ENCODE assay signal across 18 cellular contexts in the genomic region with DNA sequence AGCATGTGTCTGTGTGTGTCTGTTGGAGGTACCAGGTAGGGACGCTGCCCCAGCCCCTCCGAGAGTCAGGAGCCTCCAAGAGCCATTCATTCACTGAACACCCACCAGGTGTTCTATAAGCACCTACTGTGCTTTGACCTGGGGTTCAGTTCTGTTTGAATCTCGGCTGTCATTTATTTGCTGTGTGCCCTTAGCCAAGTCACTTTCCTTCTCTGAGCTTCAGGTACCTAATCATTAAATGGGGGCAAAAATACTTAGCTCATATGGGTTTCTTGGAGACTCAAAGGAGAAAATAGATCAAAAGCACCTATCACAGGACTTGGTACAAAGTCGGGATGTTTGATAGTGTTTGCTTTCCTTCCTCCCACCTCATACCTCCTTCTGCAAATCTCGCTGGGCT. TPM values are rescaled to one million over a fixed set of nuclear protein-coding genes. Genes with fewer than 3 reads are reported as not detected.
"Had no signal": no experiment of that assay in that cellular context is flagged by ENCODE, and none has a peak within 500 bp of the region (broad histone marks: within the 10 kb centered on the region; RNA-seq: fewer than 3 reads in every experiment).

No MANE protein-coding gene starts in this region.

- H3K4me1 Mint-ChIP-seq: activated naive CD4-positive, alpha-beta T cell treated with anti-CD3 and anti-CD28 coated beads, Interleukin-2, amount 10 ng/mL, durations not matched to agents 7 days and 5 days had no signal

- H3K36me3 ChIP-seq: ascending aorta, lower lobe of right lung, ovary, thoracic aorta had no signal

- H3K4me3 Mint-ChIP-seq: activated CD4-positive, alpha-beta memory T cell treated with anti-CD3 and anti-CD28 coated beads for 36 hours; activated CD4-positive, alpha-beta T cell treated with anti-CD3 and anti-CD28 coated beads for 36 hours; activated naive CD4-positive, alpha-beta T cell treated with anti-CD3 and anti-CD28 coated beads, Interleukin-2, amount 10 ng/mL, durations not matched to agents 7 days and 5 days; activated T-cell treated with anti-CD3 and anti-CD28 coated beads, Interleukin-2, amount 50 U/mL, for 24 hours; mesothelial cell of epicardium; neural crest cell; stimulated activated effector memory CD8-positive, alpha-beta T cell treated with anti-CD3 and anti-CD28 coated beads, Interleukin-12 subunit alpha, Interleukin-12 subunit beta, amount 100 ng/mL, for 72 hours; T-helper 17 cell had no signal

- DNase-seq: activated CD4-positive, alpha-beta memory T cell treated with anti-CD3 and anti-CD28 coated beads for 36 hours; activated CD4-positive, alpha-beta T cell treated with anti-CD3 and anti-CD28 coated beads for 36 hours; activated naive CD4-positive, alpha-beta T cell treated with anti-CD3 and anti-CD28 coated beads, Interleukin-2, amount 10 ng/mL, durations not matched to agents 7 days and 5 days; activated T-cell treated with anti-CD3 and anti-CD28 coated beads, Interleukin-2, amount 50 U/mL, for 24 hours; left cardiac atrium; lower lobe of right lung; ovary; stimulated activated CD4-positive, alpha-beta T cell treated with anti-CD3 and anti-CD28 coated beads, Interleukin-12 subunit alpha, Interleukin-12 subunit beta, amount 100 ng/mL, for 4 hours; stimulated activated CD4-positive, alpha-beta T cell treated with anti-CD3 and anti-CD28 coated beads, Interleukin-2, amount 100 ng/mL, for 24 hours; T-helper 17 cell had no signal

- H3K27ac ChIP-seq: ascending aorta, dorsolateral prefrontal cortex, lower lobe of right lung, ovary, thoracic aorta had no signal

- H3K9me3 Mint-ChIP-seq: activated CD4-positive, alpha-beta memory T cell treated with anti-CD3 and anti-CD28 coated beads for 36 hours; activated naive CD4-positive, alpha-beta T cell treated with anti-CD3 and anti-CD28 coated beads, Interleukin-2, amount 10 ng/mL, durations not matched to agents 7 days and 5 days; activated T-cell treated with anti-CD3 and anti-CD28 coated beads, Interleukin-2, amount 50 U/mL, for 24 hours; mesothelial cell of epicardium; neural crest cell; stimulated activated effector memory CD8-positive, alpha-beta T cell treated with anti-CD3 and anti-CD28 coated beads, Interleukin-12 subunit alpha, Interleukin-12 subunit beta, amount 100 ng/mL, for 72 hours had no signal

- ATAC-seq: activated CD4-positive, alpha-beta T cell treated with anti-CD3 and anti-CD28 coated beads for 36 hours; esophagus mucosa; stimulated activated effector memory CD8-positive, alpha-beta T cell treated with anti-CD3 and anti-CD28 coated beads, Interleukin-12 subunit alpha, Interleukin-12 subunit beta, amount 100 ng/mL, for 72 hours; T-helper 17 cell had no signal

- H3K4me3 ChIP-seq: ascending aorta, dorsolateral prefrontal cortex, lower lobe of right lung, ovary, thoracic aorta had no signal

- H3K9me3 ChIP-seq: ascending aorta, lower lobe of right lung, ovary, thoracic aorta had no signal

- H3K27me3 ChIP-seq: ascending aorta, ovary had no signal

- H3K27ac Mint-ChIP-seq: activated CD4-positive, alpha-beta memory T cell treated with anti-CD3 and anti-CD28 coated beads for 36 hours; activated CD4-positive, alpha-beta T cell treated with anti-CD3 and anti-CD28 coated beads for 36 hours; activated naive CD4-positive, alpha-beta T cell treated with anti-CD3 and anti-CD28 coated beads, Interleukin-2, amount 10 ng/mL, durations not matched to agents 7 days and 5 days; activated T-cell treated with anti-CD3 and anti-CD28 coated beads, Interleukin-2, amount 50 U/mL, for 24 hours; mesothelial cell of epicardium; stimulated activated effector memory CD8-positive, alpha-beta T cell treated with anti-CD3 and anti-CD28 coated beads, Interleukin-12 subunit alpha, Interleukin-12 subunit beta, amount 100 ng/mL, for 72 hours; T-helper 17 cell had no signal

- H3K36me3 Mint-ChIP-seq: activated CD4-positive, alpha-beta memory T cell treated with anti-CD3 and anti-CD28 coated beads for 36 hours; activated naive CD4-positive, alpha-beta T cell treated with anti-CD3 and anti-CD28 coated beads, Interleukin-2, amount 10 ng/mL, durations not matched to agents 7 days and 5 days; mesothelial cell of epicardium; stimulated activated effector memory CD8-positive, alpha-beta T cell treated with anti-CD3 and anti-CD28 coated beads, Interleukin-12 subunit alpha, Interleukin-12 subunit beta, amount 100 ng/mL, for 72 hours had no signal

RNA-seq across cellular contexts. Expression of a gene that starts 13.2 kb away (rescaled TPM):
- total RNA-seq: activated CD4-positive, alpha-beta T cell treated with anti-CD3 and anti-CD28 coated beads for 36 hours; ascending aorta; esophagus mucosa; pulmonary artery endothelial cell had no signal

RNA-seq across cellular contexts. Expression of a gene that starts 16.4 kb away (rescaled TPM):
- total RNA-seq: pulmonary artery endothelial cell had no signal
